7 cellular contexts compared by ENCODE assay signal in the genomic region with DNA sequence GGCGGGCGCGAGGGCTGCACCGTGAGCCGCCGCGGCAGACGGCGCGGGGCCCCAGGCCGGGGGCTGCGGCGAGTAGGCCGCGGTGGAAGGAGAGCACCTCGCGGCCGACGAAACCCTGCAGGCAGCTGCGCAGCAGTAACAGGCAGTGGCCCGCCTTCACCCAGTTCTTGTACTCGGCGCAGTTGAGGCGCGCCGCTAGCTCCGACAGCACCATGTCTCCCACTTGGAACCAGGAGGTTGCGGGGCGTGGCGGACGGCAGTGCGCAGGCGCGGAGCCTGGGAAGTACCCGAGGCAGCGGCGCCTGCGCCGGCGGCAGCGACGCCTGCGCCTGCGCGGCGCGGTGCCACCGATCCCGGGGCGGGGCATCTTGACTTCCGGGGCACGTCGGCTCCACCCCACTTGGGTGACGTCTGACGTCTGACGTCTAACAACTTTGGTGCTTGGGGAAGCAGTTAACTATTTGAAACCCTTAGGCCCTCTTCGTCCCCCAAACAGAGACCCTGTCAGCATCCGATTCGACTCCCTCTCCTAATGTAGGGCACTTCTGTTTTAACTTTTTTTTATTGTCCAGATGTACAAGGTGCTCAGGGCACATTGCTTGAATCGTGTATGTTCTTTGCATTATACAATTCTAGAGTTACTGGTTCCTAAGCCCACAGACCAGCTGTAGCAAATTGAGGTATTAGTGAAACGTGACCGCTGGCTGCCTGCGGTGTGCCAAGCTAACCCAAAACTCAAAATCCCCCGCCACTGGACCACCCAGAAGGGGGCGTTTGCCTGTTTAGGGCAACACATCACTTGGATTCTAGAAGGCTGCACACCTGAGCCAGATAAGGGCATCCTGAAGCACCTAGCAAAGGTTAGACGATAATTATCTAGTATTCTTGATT. TPM values are rescaled to one million over a fixed set of nuclear protein-coding genes. Genes with fewer than 3 reads are reported as not detected.
DNase-seq lines count a peak whose midpoint lies in the region; ATAC-seq and TF ChIP-seq lines count a peak whose summit lies in the region.

A gene with protein sequence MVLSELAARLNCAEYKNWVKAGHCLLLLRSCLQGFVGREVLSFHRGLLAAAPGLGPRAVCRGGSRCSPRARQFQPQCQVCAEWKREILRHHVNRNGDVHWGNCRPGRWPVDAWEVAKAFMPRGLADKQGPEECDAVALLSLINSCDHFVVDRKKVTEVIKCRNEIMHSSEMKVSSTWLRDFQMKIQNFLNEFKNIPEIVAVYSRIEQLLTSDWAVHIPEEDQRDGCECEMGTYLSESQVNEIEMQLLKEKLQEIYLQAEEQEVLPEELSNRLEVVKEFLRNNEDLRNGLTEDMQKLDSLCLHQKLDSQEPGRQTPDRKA (minus strand): TSS at position 255 of the 891 bp plus-strand sequence. CDS start 41 bp downstream, at position 214.

- TF ChIP-seq CTCF in astrocyte of the spinal cord (IDR thresholded peaks at IDR 0.05; ENCODE audit: low read depth, low read length) = no peak

- intact Hi-C loops in sciatic nerve (cut with DNase I) = no loop called here

- DNase-seq in NCI-H2081 treated with DMSO at 0.1 percent for 48 hours (lab: John Stamatoyannopoulos, UW) (peak; percentile 24), T1000 (lab: John Stamatoyannopoulos, UW) (peak; percentile 84), astrocyte of the spinal cord (ENCODE audit: low read depth, low spot score) (peak; percentile 92), hippocampal formation (lab: John Stamatoyannopoulos, UW) (peak; percentile 80 to 82), sciatic nerve (ENCODE audit: low spot score) (peak; percentile 97)

- ATAC-seq in GM18517 (IDR thresholded peaks at IDR 0.05; ENCODE audit: unreplicated experiment) = peak; percentile 75
- peak; percentile 63 for ATAC-seq in HG03039 (IDR thresholded peaks at IDR 0.05; ENCODE audit: unreplicated experiment)
- ATAC-seq in sciatic nerve = peak; percentile 90

- in situ Hi-C loops in astrocyte of the spinal cord (cut with HindIII; ENCODE audit: low sequenced_read_pairs) = no loop called here

- peak within 1 kb of the TSS; percentile 75 for H3K4me3 ChIP-seq in astrocyte of the spinal cord (ENCODE audit: low read depth, low read length)

RNA-seq across cellular contexts. Expression of the gene that starts here (rescaled TPM):
- total RNA-seq in sciatic nerve = 14.0 TPM

Comparison
In these comparisons a context has a peak if more than half of its experiments do, and no peak if none do; other contexts are left out.
1. Peak in every context shown above with its lines: DNase-seq, ATAC-seq and H3K4me3 ChIP-seq.
2. DNase-seq: peak in every context shown above with its lines; median percentile 97 in sciatic nerve; 92 in astrocyte of the spinal cord; 84 in T1000; 81 in hippocampal formation; 24 in NCI-H2081 treated with DMSO at 0.1 percent for 48 hours.